In the genomic region with DNA sequence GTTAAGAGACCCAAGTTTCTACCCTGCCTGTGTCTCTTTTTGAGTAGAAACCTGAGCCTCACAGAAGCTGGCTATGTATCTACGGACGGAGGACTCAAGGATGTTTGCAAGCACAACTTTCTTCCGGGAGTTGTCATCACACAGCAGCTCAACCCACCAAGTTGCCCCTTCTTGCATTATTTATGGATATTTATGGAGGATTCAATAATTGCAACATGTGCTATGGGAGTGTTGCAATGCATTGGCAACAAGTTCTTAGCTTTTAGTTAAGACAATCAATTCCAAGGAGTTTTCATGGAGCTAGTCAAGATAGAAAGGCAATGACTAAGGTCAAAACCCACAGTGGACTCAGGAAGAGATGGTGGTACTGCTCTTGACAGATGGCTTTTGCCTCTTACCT, we compare ENCODE assay signal across 1 cellular context.
TF ChIP-seq lines count a peak whose summit lies in the region.

No MANE protein-coding gene starts in this region.

TF ChIP-seq in IMR-90, 13 proteins besides CTCF, POLR2A, EP300 and RAD21:
- TF ChIP-seq CHD1 (IDR thresholded peaks at IDR 0.05; ENCODE audit: low read depth, low read length) (no peak), CEBPB (IDR thresholded peaks at IDR 0.05; ENCODE audit: low read depth, low read length) (peak; percentile 55)
